ENCODE assay signal across 17 cellular contexts in genomic region chr9:72041369-72041768, GRCh38. TPM values are rescaled to one million over a fixed set of nuclear protein-coding genes. Genes with fewer than 3 reads are reported as not detected.
"Had no signal": no experiment of that assay in that cellular context is flagged by ENCODE, and none has a peak within 500 bp of the region (broad histone marks: within the 10 kb centered on the region; RNA-seq: fewer than 3 reads in every experiment).

No MANE protein-coding gene starts in this region.

- H3K27me3 ChIP-seq: dorsolateral prefrontal cortex, esophagus muscularis mucosa, ovary, stomach, uterus had no signal

- H3K9me3 Mint-ChIP-seq: activated CD4-positive, alpha-beta memory T cell treated with anti-CD3 and anti-CD28 coated beads, Interleukin-2, amount 10 ng/mL, durations not matched to agents 7 days and 5 days; activated naive CD8-positive, alpha-beta T cell treated with anti-CD3 and anti-CD28 coated beads, Interleukin-2, amount 10 ng/mL, durations not matched to agents 7 days and 5 days; memory B cell had no signal

- H3K4me1 ChIP-seq: uterus had no signal

- H3K9me3 ChIP-seq: esophagus muscularis mucosa, ovary, stomach, uterus had no signal

- H3K27ac Mint-ChIP-seq: activated CD4-positive, alpha-beta memory T cell treated with anti-CD3 and anti-CD28 coated beads, Interleukin-2, amount 10 ng/mL, durations not matched to agents 7 days and 5 days; activated CD4-positive, alpha-beta T cell treated with anti-CD3 and anti-CD28 coated beads for 36 hours; activated naive CD8-positive, alpha-beta T cell treated with anti-CD3 and anti-CD28 coated beads, Interleukin-2, amount 10 ng/mL, durations not matched to agents 7 days and 5 days; memory B cell had no signal

- H3K27ac ChIP-seq: dorsolateral prefrontal cortex, esophagus muscularis mucosa, ovary, stomach, WERI-Rb-1 had no signal

- H3K4me3 ChIP-seq: dorsolateral prefrontal cortex, esophagus muscularis mucosa, ovary, stomach, uterus had no signal

- H3K36me3 ChIP-seq: esophagus muscularis mucosa, ovary, stomach, uterus, WERI-Rb-1 had no signal

- H3K36me3 Mint-ChIP-seq: activated naive CD8-positive, alpha-beta T cell treated with anti-CD3 and anti-CD28 coated beads, Interleukin-2, amount 10 ng/mL, durations not matched to agents 7 days and 5 days; memory B cell had no signal

- DNase-seq: activated CD4-positive, alpha-beta memory T cell treated with anti-CD3 and anti-CD28 coated beads, Interleukin-2, amount 10 ng/mL, durations not matched to agents 7 days and 5 days; activated CD4-positive, alpha-beta T cell treated with anti-CD3 and anti-CD28 coated beads for 36 hours; activated gamma-delta T cell; activated naive CD8-positive, alpha-beta T cell treated with anti-CD3 and anti-CD28 coated beads, Interleukin-2, amount 10 ng/mL, durations not matched to agents 7 days and 5 days; activated T-cell treated with anti-CD3 and anti-CD28 coated beads, Interleukin-2, amount 50 U/mL, for 48 hours; anterior cingulate cortex; dorsolateral prefrontal cortex; glutamatergic neuron; stimulated activated CD4-positive, alpha-beta T cell treated with anti-CD3 and anti-CD28 coated beads, Interleukin-4, amount 100 ng/mL, for 4 hours; stomach; WERI-Rb-1 had no signal

- H3K4me3 Mint-ChIP-seq: activated CD4-positive, alpha-beta memory T cell treated with anti-CD3 and anti-CD28 coated beads, Interleukin-2, amount 10 ng/mL, durations not matched to agents 7 days and 5 days; activated CD4-positive, alpha-beta T cell treated with anti-CD3 and anti-CD28 coated beads for 36 hours; activated naive CD8-positive, alpha-beta T cell treated with anti-CD3 and anti-CD28 coated beads, Interleukin-2, amount 10 ng/mL, durations not matched to agents 7 days and 5 days; memory B cell had no signal

- ATAC-seq: activated CD4-positive, alpha-beta T cell treated with anti-CD3 and anti-CD28 coated beads for 36 hours had no signal

RNA-seq across cellular contexts. Expression of gene C9orf57, which starts 19.0 kb away (rescaled TPM):
- total RNA-seq: activated CD4-positive, alpha-beta memory T cell treated with anti-CD3 and anti-CD28 coated beads, Interleukin-2, amount 10 ng/mL, durations not matched to agents 7 days and 5 days; activated CD4-positive, alpha-beta T cell treated with anti-CD3 and anti-CD28 coated beads for 36 hours; activated naive CD8-positive, alpha-beta T cell treated with anti-CD3 and anti-CD28 coated beads, Interleukin-2, amount 10 ng/mL, durations not matched to agents 7 days and 5 days; dorsolateral prefrontal cortex; esophagus muscularis mucosa; ovary; renal cortical epithelial cell; skeletal muscle tissue; stomach; uterus had no signal
